ENCODE assay signal across 11 cellular contexts in the genomic region with DNA sequence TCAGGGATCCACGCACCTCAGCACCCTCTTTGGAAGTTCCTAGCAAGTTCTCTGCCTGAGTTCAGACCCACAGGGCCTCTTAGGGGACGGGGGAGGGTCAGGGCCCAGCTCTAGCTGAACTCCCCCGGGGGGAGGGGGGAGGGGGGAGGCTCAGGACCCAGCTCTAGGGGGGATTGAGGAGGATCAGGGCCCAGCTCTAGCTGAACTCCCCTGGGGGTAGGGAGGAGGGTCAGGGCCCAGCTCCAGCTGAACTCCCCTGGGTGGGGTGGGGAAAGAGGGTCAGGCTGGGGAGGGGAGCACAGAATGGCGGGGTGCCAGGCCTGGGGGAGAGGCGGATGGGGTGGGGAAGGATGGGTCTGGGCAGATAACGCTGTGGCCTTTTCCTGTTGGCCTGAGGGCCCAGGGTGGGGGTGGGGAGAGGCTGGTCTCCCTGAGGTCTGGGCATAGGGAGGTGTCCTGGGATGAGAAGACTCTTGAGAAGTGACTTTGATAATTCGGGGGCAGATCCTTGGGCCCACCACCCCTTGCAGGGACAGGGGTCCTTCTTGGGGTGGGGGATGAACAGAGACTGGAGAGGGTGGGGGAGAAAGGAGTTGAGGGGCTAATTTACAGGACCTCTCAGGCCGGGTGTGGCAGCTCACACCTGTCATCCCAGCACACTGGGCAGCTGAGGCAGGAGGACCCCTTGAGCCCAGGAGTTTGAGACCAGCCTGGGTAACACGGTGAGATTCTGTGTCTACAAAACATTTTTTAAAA. TPM values are rescaled to one million over a fixed set of nuclear protein-coding genes. Genes with fewer than 3 reads are reported as not detected.
A peak's percentile ranks its signal among the peaks of the same experiment; 100 is the strongest.
DNase-seq lines count a peak whose midpoint lies in the region; ATAC-seq, FAIRE-seq and TF ChIP-seq lines count a peak whose summit lies in the region.
"Had no signal": no experiment of that assay in that cellular context is flagged by ENCODE, and none has a peak within 500 bp of the region (broad histone marks: within the 10 kb centered on the region; RNA-seq: fewer than 3 reads in every experiment).

No MANE protein-coding gene starts in this region.

- TF ChIP-seq CTCF in K562 (IDR thresholded peaks at IDR 0.05 in 2 of 3, conservative IDR thresholded peaks at IDR 0.05 in 1 of 3; ENCODE audit: insufficient read depth in 2 of 3, low read depth in 1 of 3, low read length in 3 of 3), result no peak
- no peak for TF ChIP-seq CTCF in mesothelial cell of epicardium (IDR thresholded peaks at IDR 0.05; ENCODE audit: unreplicated experiment)

- no peak for TF ChIP-seq RAD21 in K562 (CRISPR knock-in tag; conservative IDR thresholded peaks at IDR 0.05 in 1 of 2, IDR thresholded peaks at IDR 0.05 in 1 of 2)

- peak overlapping the region; percentile 35 for H3K4me3 ChIP-seq in K562
- H3K4me3 ChIP-seq: smooth muscle cell had no signal

- H3K36me3 Mint-ChIP-seq in mesothelial cell of epicardium, result no peaks in the 10 kb centered on the region

- no peaks in the 10 kb centered on the region for H3K27me3 ChIP-seq in K562 (ENCODE audit: control insufficient read depth in 2 of 2, insufficient read depth in 2 of 2, low read length in 2 of 2)

- H3K4me2 ChIP-seq in K562 (ENCODE audit: insufficient read depth, low read length), result peak overlapping the region; percentile 79
- H3K4me2 ChIP-seq: smooth muscle cell had no signal

- no peaks in the 10 kb centered on the region for H3K9me3 Mint-ChIP-seq in mesothelial cell of epicardium

- no peaks in the 10 kb centered on the region for H3K36me3 ChIP-seq in K562 (ENCODE audit: control insufficient read depth, insufficient read depth, low read length)

- no peaks in the 10 kb centered on the region for H3K27me3 Mint-ChIP-seq in mesothelial cell of epicardium (ENCODE audit: low read depth)

- H4K20me1 ChIP-seq in K562 (replicated peaks; ENCODE audit: control insufficient read depth, insufficient read depth, low read length), result no peaks in the 10 kb centered on the region

- H2AFZ ChIP-seq in K562 (ENCODE audit: low read depth, low read length), result peak overlapping the region; percentile 79

- FAIRE-seq in K562 (lab: Jason Lieb, UNC), result peak; percentile 93
- no peak for FAIRE-seq in H54 (lab: Jason Lieb, UNC)

- ATAC-seq in K562 (peak; percentile 79), HG03135 (IDR thresholded peaks at IDR 0.05; ENCODE audit: unreplicated experiment) (no peak)

- in situ Hi-C loops in K562 (cut with MboI), result no loop called here

- H3K9ac ChIP-seq in K562 (ENCODE audit: insufficient read depth in 1 of 2, low read depth in 2 of 2, low read length in 2 of 2), result peak overlapping the region; percentile 76 to 95

- TF ChIP-seq POLR2A in K562 (conservative IDR thresholded peaks at IDR 0.05) (no peak), H54 (IDR thresholded peaks at IDR 0.05; ENCODE audit: low read depth, low read length) (no peak)

- peaks cover 43 to 89% of the 10 kb centered on the region in 2 experiments for H3K4me1 ChIP-seq in K562 (replicated peaks in 1 of 2; ENCODE audit: control insufficient read depth in 2 of 2, insufficient read depth in 2 of 2, low read length in 2 of 2)

- H3K9me3 ChIP-seq in K562 (replicated peaks; ENCODE audit: control insufficient read depth, insufficient read depth, low read depth, low read length), result peaks cover 3% of the 10 kb centered on the region; the same call in 1 of the 2 replicates

- no peaks in the 10 kb centered on the region for H3K9me1 ChIP-seq in K562 (ENCODE audit: control insufficient read depth, insufficient read depth, low read length)

- intact Hi-C loops in K562 (cut with micrococcal nuclease) (no loop called here), head of caudate nucleus (cut with DNase I) (loop anchor here (10.0 kb wide), 1 partner anchor 127 kb away; the partner anchor contains the start of gene RNF126)

- peak overlapping the region; percentile 99 for H3K27ac ChIP-seq in K562 (ENCODE audit: extremely low read depth, low read depth, low read length)

- POLR2A ChIA-PET in K562 (lab: Yijun Ruan, JAX), result interaction anchor here (0.5 to 1.4 kb wide), 3 partner anchors 62 to 461 kb away, joined by 3 to 5 read pairs (median 4); no protein-coding TSS in a partner anchor

- CTCF ChIA-PET in K562 (lab: Yijun Ruan, JAX; ENCODE audit: low intra/inter-chr PET ratio), result no interaction called here

- peak; percentile 87 for TF ChIP-seq EP300 in K562 (IDR thresholded peaks at IDR 0.05; ENCODE audit: low read length)

- H3K4me1 Mint-ChIP-seq in mesothelial cell of epicardium, result peaks cover 24% of the 10 kb centered on the region

- H3K79me2 ChIP-seq in K562 (ENCODE audit: control insufficient read depth, insufficient read depth, low read length), result peaks cover 18% of the 10 kb centered on the region; the same call in 2 of the 3 replicates

- WGBS in K562 (ENCODE audit: insufficient coverage, low coverage, missing lambda C conversion rate), result 3% methylated on average over 5 of the region's 9 CpGs

- H3K27ac Mint-ChIP-seq in mesothelial cell of epicardium, result peak overlapping the region; percentile 86

- BruUV-seq in K562 (replicated peaks; lab: Mats Ljungman, UMichigan), result no TSS peak

- DNase-seq in GF-D8 (lab: John Stamatoyannopoulos, UW), result peak; percentile 21
- peak; percentile 83 to 96 (median 90) for DNase-seq in K562 (ENCODE audit: extremely low read depth in 1 of 4, low spot score in 3 of 4)
- no peak for DNase-seq in mesothelial cell of epicardium (ENCODE audit: low spot score in 2 of 2, unreplicated experiment in 2 of 2)
- no peak for DNase-seq in head of caudate nucleus
- DNase-seq in H54 (ENCODE audit: insufficient read length, low spot score), result no peak
- DNase-seq: aorta, NCI-H1930, T1000 had no signal

- H3K4me3 Mint-ChIP-seq in mesothelial cell of epicardium, result no peak overlapping the region

RNA-seq across cellular contexts. Expression of gene PTBP1, which starts 5.5 kb away (rescaled TPM):
- total RNA-seq in K562 (2011; cell fraction: chromatin; rRNA removed; ENCODE audit: low replicate concordance), result 327 and 692 TPM in 2 replicates
- 382 and 389 TPM in 2 replicates for total RNA-seq in K562 (2011; cell fraction: nucleolus; rRNA removed)
- 336 and 353 TPM in 2 replicates for total RNA-seq in K562 (2011; cell fraction: nucleoplasm; rRNA removed)
- total RNA-seq in K562 (2014; rRNA removed), result 237 and 443 TPM in 2 replicates
- total RNA-seq in K562 (2014; rRNA removed; fragmentation: Illumina TruSeq; extraction: Trizol), result 234 TPM in 2 replicates
- 183 and 187 TPM in 2 replicates for total RNA-seq in K562 (2015; rRNA removed; fragmentation: Illumina TruSeq; extraction: Trizol)
- total RNA-seq in K562 (2021), result 751 and 759 TPM in 2 replicates
- 131 and 357 TPM in 2 replicates for polyA plus RNA-seq in K562 (2011; rRNA removed)
- 138 and 245 TPM in 2 replicates for polyA plus RNA-seq in K562 (2011; cell fraction: cytosol; rRNA removed)
- polyA plus RNA-seq in K562 (2011; cell fraction: nucleus; rRNA removed), result 683 and 1,149 TPM in 2 replicates
- 757 and 849 TPM in 2 replicates for polyA plus RNA-seq in K562 (2012)
- polyA plus RNA-seq in K562 (2014; fragmentation: Illumina TruSeq; extraction: Trizol), result 413 and 465 TPM in 2 replicates
- polyA plus RNA-seq in K562 (2014; fragmentation: Nextera tagmentation; extraction: Ambion mirVana), result 10 to 100 TPM; 14.0 to 18.1 TPM
- polyA plus RNA-seq in K562 (2014; rRNA removed), result 291 and 296 TPM in 2 replicates
- 127 and 175 TPM in 2 replicates for polyA minus RNA-seq in K562 (2011; rRNA and poly(A)+ RNA removed)
- 353 and 383 TPM in 2 replicates for polyA minus RNA-seq in K562 (2011; cell fraction: cytosol; rRNA and poly(A)+ RNA removed)
- 242 and 246 TPM in 2 replicates for polyA minus RNA-seq in K562 (2011; cell fraction: nucleus; rRNA and poly(A)+ RNA removed)
- total RNA-seq in mesothelial cell of epicardium, result 447 to 482 TPM (median 459 TPM) in 3 replicates

RNA-seq across cellular contexts. Expression of gene PLPPR3, which starts 30.0 kb away (rescaled TPM):
- total RNA-seq in K562 (2011; cell fraction: chromatin; rRNA removed; ENCODE audit: low replicate concordance), result 6.7 and 37.1 TPM in 2 replicates
- total RNA-seq in K562 (2011; cell fraction: nucleolus; rRNA removed), result 62.2 and 83.4 TPM in 2 replicates
- 28.0 and 30.4 TPM in 2 replicates for total RNA-seq in K562 (2011; cell fraction: nucleoplasm; rRNA removed)
- total RNA-seq in K562 (2014; rRNA removed), result 28.6 and 30.5 TPM in 2 replicates
- total RNA-seq in K562 (2014; rRNA removed; fragmentation: Illumina TruSeq; extraction: Trizol), result 1.8 and 2.3 TPM in 2 replicates
- 8.6 and 10.1 TPM in 2 replicates for total RNA-seq in K562 (2015; rRNA removed; fragmentation: Illumina TruSeq; extraction: Trizol)
- total RNA-seq in K562 (2021), result 40.4 and 48.2 TPM in 2 replicates
- polyA plus RNA-seq in K562 (2011; rRNA removed), result 12.8 and 19.0 TPM in 2 replicates
- 25.3 and 82.8 TPM in 2 replicates for polyA plus RNA-seq in K562 (2011; cell fraction: cytosol; rRNA removed)
- polyA plus RNA-seq in K562 (2011; cell fraction: nucleus; rRNA removed), result 24.4 and 43.1 TPM in 2 replicates
- polyA plus RNA-seq in K562 (2012), result 23.2 and 35.5 TPM in 2 replicates
- polyA plus RNA-seq in K562 (2014; fragmentation: Illumina TruSeq; extraction: Trizol), result 2.2 and 7.8 TPM in 2 replicates
- under 1 TPM; 0.01 to 0.08 TPM for polyA plus RNA-seq in K562 (2014; fragmentation: Nextera tagmentation; extraction: Ambion mirVana)
- 19.4 and 21.8 TPM in 2 replicates for polyA plus RNA-seq in K562 (2014; rRNA removed)
- polyA minus RNA-seq in K562 (2011; rRNA and poly(A)+ RNA removed), result 9.9 and 23.4 TPM in 2 replicates
- polyA minus RNA-seq in K562 (2011; cell fraction: cytosol; rRNA and poly(A)+ RNA removed), result 46.2 and 51.7 TPM in 2 replicates
- polyA minus RNA-seq in K562 (2011; cell fraction: nucleus; rRNA and poly(A)+ RNA removed), result 7.9 and 8.1 TPM in 2 replicates
- 140 to 162 TPM (median 152 TPM) in 3 replicates for total RNA-seq in mesothelial cell of epicardium
- total RNA-seq: aorta had no signal
- polyA plus RNA-seq: aorta had no signal

RNA-seq across cellular contexts. Expression of gene AZU1, which starts 35.9 kb away (rescaled TPM):
- 3.4 and 6.7 TPM in 2 replicates for total RNA-seq in K562 (2011; cell fraction: chromatin; rRNA removed; ENCODE audit: low replicate concordance)
- total RNA-seq in K562 (2011; cell fraction: nucleolus; rRNA removed), result 4.3 and 4.6 TPM in 2 replicates
- total RNA-seq in K562 (2011; cell fraction: nucleoplasm; rRNA removed), result 3.1 and 6.0 TPM in 2 replicates
- total RNA-seq in K562 (2014; rRNA removed), result 0.33 and 0.73 TPM in 2 replicates
- not detected in 2 replicates for total RNA-seq in K562 (2014; rRNA removed; fragmentation: Illumina TruSeq; extraction: Trizol)
- 0.19 and 0.29 TPM in 2 replicates for total RNA-seq in K562 (2015; rRNA removed; fragmentation: Illumina TruSeq; extraction: Trizol)
- 1.4 and 1.7 TPM in 2 replicates for total RNA-seq in K562 (2021)
- polyA plus RNA-seq in K562 (2011; rRNA removed), result 0.39 and 0.87 TPM in 2 replicates
- 0.60 and 0.94 TPM in 2 replicates for polyA plus RNA-seq in K562 (2011; cell fraction: cytosol; rRNA removed)
- polyA plus RNA-seq in K562 (2011; cell fraction: nucleus; rRNA removed), result 6.4 and 9.5 TPM in 2 replicates
- polyA plus RNA-seq in K562 (2012), result 1.5 and 9.7 TPM in 2 replicates
- polyA plus RNA-seq in K562 (2014; fragmentation: Illumina TruSeq; extraction: Trizol), result 0.45 and 0.51 TPM in 2 replicates
- polyA plus RNA-seq in K562 (2014; fragmentation: Nextera tagmentation; extraction: Ambion mirVana), result not detected
- 1.9 and 3.3 TPM in 2 replicates for polyA plus RNA-seq in K562 (2014; rRNA removed)
- polyA minus RNA-seq in K562 (2011; rRNA and poly(A)+ RNA removed), result not detected in 2 replicates
- 1.1 TPM in 1 of 2 replicates, not detected in the other for polyA minus RNA-seq in K562 (2011; cell fraction: cytosol; rRNA and poly(A)+ RNA removed)
- 0.78 and 0.81 TPM in 2 replicates for polyA minus RNA-seq in K562 (2011; cell fraction: nucleus; rRNA and poly(A)+ RNA removed)
- total RNA-seq in mesothelial cell of epicardium, result 6.4 to 7.1 TPM (median 6.7 TPM) in 3 replicates
- total RNA-seq: myocyte had no signal

RNA-seq across cellular contexts. Expression of gene MISP, which starts 40.9 kb away (rescaled TPM):
- total RNA-seq in K562 (2011; cell fraction: chromatin; rRNA removed; ENCODE audit: low replicate concordance), result not detected in 2 replicates
- not detected in 2 replicates for total RNA-seq in K562 (2011; cell fraction: nucleolus; rRNA removed)
- total RNA-seq in K562 (2011; cell fraction: nucleoplasm; rRNA removed), result not detected in 2 replicates
- total RNA-seq in K562 (2014; rRNA removed) (0.05 and 0.24 TPM in 2 replicates), K562 (2014; rRNA removed; fragmentation: Illumina TruSeq; extraction: Trizol) (not detected in 2 replicates), K562 (2015; rRNA removed; fragmentation: Illumina TruSeq; extraction: Trizol) (not detected in 2 replicates), K562 (2021) (0.20 and 0.29 TPM in 2 replicates), mesothelial cell of epicardium (1.4 to 2.2 TPM (median 1.5 TPM) in 3 replicates)
- polyA plus RNA-seq in K562 (2011; rRNA removed) (0.03 and 0.06 TPM in 2 replicates), K562 (2014; fragmentation: Illumina TruSeq; extraction: Trizol) (not detected in 2 replicates), K562 (2014; fragmentation: Nextera tagmentation; extraction: Ambion mirVana) (not detected), K562 (2014; rRNA removed) (0.04 TPM in 1 of 2 replicates, not detected in the other)
- 0.10 and 0.13 TPM in 2 replicates for polyA plus RNA-seq in K562 (2011; cell fraction: cytosol; rRNA removed)
- 0.10 TPM in 1 of 2 replicates, not detected in the other for polyA plus RNA-seq in K562 (2011; cell fraction: nucleus; rRNA removed)
- polyA plus RNA-seq in K562 (2012), result 0.04 and 0.07 TPM in 2 replicates
- not detected in 2 replicates for polyA minus RNA-seq in K562 (2011; rRNA and poly(A)+ RNA removed)
- 0.55 TPM in 1 of 2 replicates, not detected in the other for polyA minus RNA-seq in K562 (2011; cell fraction: cytosol; rRNA and poly(A)+ RNA removed)
- not detected in 2 replicates for polyA minus RNA-seq in K562 (2011; cell fraction: nucleus; rRNA and poly(A)+ RNA removed)

RNA-seq across cellular contexts. Expression of gene PRTN3, which starts 49.0 kb away (rescaled TPM):
- total RNA-seq in K562 (2011; cell fraction: chromatin; rRNA removed; ENCODE audit: low replicate concordance), result not detected in 2 replicates
- total RNA-seq in K562 (2011; cell fraction: nucleolus; rRNA removed), result 0.50 TPM in 1 of 2 replicates, not detected in the other
- 0.37 TPM in 1 of 2 replicates, not detected in the other for total RNA-seq in K562 (2011; cell fraction: nucleoplasm; rRNA removed)
- 0.14 and 0.69 TPM in 2 replicates for total RNA-seq in K562 (2014; rRNA removed)
- total RNA-seq in K562 (2014; rRNA removed; fragmentation: Illumina TruSeq; extraction: Trizol), result 0.19 TPM in 1 of 2 replicates, not detected in the other
- 0.36 and 0.41 TPM in 2 replicates for total RNA-seq in K562 (2015; rRNA removed; fragmentation: Illumina TruSeq; extraction: Trizol)
- total RNA-seq in K562 (2021), result 0.60 and 0.86 TPM in 2 replicates
- polyA plus RNA-seq in K562 (2011; rRNA removed), result 0.60 and 1.4 TPM in 2 replicates
- 3.3 and 5.8 TPM in 2 replicates for polyA plus RNA-seq in K562 (2011; cell fraction: cytosol; rRNA removed)
- 1.3 and 1.6 TPM in 2 replicates for polyA plus RNA-seq in K562 (2011; cell fraction: nucleus; rRNA removed)
- polyA plus RNA-seq in K562 (2012), result 0.55 and 1.3 TPM in 2 replicates
- 0.25 and 0.43 TPM in 2 replicates for polyA plus RNA-seq in K562 (2014; fragmentation: Illumina TruSeq; extraction: Trizol)
- polyA plus RNA-seq in K562 (2014; fragmentation: Nextera tagmentation; extraction: Ambion mirVana), result not detected
- 0.50 TPM in 1 of 2 replicates, not detected in the other for polyA plus RNA-seq in K562 (2014; rRNA removed)
- polyA minus RNA-seq in K562 (2011; rRNA and poly(A)+ RNA removed), result not detected in 2 replicates
- polyA minus RNA-seq in K562 (2011; cell fraction: cytosol; rRNA and poly(A)+ RNA removed), result 1.4 TPM in 1 of 2 replicates, not detected in the other
- not detected in 2 replicates for polyA minus RNA-seq in K562 (2011; cell fraction: nucleus; rRNA and poly(A)+ RNA removed)
- 0.23 TPM in 1 of 3 replicates, not detected in the others for total RNA-seq in mesothelial cell of epicardium
- total RNA-seq: aorta, myocyte, smooth muscle cell had no signal
- polyA plus RNA-seq: aorta, smooth muscle cell had no signal

Comparison
In these comparisons a context has a peak if more than half of its experiments do, and no peak if none do; other contexts are left out.
1. DNase-seq: peak in GF-D8 (single experiment) and K562 (4 of 4); none in mesothelial cell of epicardium (0 of 2), head of caudate nucleus (0 of 42) and H54 (single experiment).